ENCODE assay signal across 1 cellular context in the genomic region with DNA sequence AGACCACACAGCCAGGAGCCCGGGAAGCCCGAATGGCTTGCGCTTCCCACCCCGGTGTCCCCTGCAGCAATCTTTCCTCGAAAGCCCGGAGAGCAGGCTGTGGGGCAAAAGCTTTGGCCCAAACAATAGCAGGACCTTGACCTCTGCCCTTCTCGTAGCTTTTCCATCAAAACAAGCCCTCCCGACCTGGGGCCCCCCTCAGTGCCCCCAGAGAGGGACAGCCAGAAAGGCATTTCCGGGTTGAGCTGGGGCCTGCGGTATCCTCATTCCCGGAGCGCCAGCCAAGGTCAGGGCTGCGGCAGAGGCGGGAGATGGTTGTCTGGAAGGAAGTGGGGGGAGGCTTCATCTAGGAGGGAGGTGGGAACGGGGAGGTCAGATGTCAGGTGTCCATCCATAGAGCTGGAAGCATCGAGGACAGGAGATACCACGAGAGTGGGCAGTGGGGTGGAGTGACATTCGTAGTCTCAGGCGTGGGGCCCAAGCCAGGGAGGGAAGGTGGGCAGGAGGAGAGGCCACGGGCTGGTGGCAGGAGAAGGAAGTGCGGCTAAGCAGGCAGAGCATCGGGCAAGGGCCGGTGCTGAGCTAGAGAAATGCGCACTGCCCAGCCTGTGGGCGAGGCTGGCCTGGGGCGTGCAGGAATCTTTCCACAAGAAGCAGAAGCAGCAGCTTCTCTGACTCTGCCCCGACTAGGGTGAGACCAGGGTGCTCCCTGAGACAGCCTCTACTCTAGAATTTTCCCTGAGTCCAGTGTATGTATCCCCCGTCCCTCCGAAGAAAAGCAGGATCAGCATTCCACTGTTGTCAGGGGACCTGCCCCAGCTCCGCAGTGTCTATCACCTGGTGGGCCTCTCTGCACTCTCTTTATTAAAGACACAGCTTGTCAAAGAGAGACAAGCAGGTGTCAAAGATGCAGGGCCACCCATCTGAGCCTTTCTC.
TF ChIP-seq lines count a peak whose summit lies in the region.

No MANE protein-coding gene starts in this region.

TF ChIP-seq in IMR-90, 13 proteins besides CTCF, POLR2A, EP300 and RAD21:
- TF ChIP-seq MAFK (IDR thresholded peaks at IDR 0.05; ENCODE audit: low read depth, low read length) (no peak), MAZ (IDR thresholded peaks at IDR 0.05; ENCODE audit: borderline replicate concordance, low read depth, low read length) (no peak)
- TF ChIP-seq, protein P1, sequence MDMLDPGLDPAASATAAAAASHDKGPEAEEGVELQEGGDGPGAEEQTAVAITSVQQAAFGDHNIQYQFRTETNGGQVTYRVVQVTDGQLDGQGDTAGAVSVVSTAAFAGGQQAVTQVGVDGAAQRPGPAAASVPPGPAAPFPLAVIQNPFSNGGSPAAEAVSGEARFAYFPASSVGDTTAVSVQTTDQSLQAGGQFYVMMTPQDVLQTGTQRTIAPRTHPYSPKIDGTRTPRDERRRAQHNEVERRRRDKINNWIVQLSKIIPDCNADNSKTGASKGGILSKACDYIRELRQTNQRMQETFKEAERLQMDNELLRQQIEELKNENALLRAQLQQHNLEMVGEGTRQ (IDR thresholded peaks at IDR 0.05; ENCODE audit: low read depth, low read length), result no peak
TF ChIP-seq in IMR-90: peak in this region for 0.
